7 cellular contexts compared by ENCODE assay signal in genomic region chr16:2441143-2441804, GRCh38. TPM values are rescaled to one million over a fixed set of nuclear protein-coding genes. Genes with fewer than 3 reads are reported as not detected.
"Had no signal": no experiment of that assay in that cellular context is flagged by ENCODE, and none has a peak within 500 bp of the region (broad histone marks: within the 10 kb centered on the region; RNA-seq: fewer than 3 reads in every experiment).

No MANE protein-coding gene starts in this region.

RNA-seq across cellular contexts. Expression of gene TEDC2, which starts 18.6 kb away (rescaled TPM):
- total RNA-seq: mononuclear cell, upper lobe of right lung had no signal

RNA-seq across cellular contexts. Expression of gene NTN3, which starts 29.8 kb away (rescaled TPM):
- total RNA-seq: left colon, mononuclear cell, natural killer cell, subcutaneous adipose tissue, suprapubic skin, upper lobe of right lung had no signal
- polyA plus RNA-seq: immature natural killer cell had no signal
